In genomic region chr1:246971322-246971721, GRCh38 we compare ENCODE assay signal across 8 cellular contexts. TPM values are rescaled to one million over a fixed set of nuclear protein-coding genes. Genes with fewer than 3 reads are reported as not detected.
A peak's percentile ranks its signal among the peaks of the same experiment; 100 is the strongest.
DNase-seq lines count a peak whose midpoint lies in the region; ATAC-seq, FAIRE-seq and TF ChIP-seq lines count a peak whose summit lies in the region.

No MANE protein-coding gene starts in this region.

- H3K27me3 Mint-ChIP-seq in T-helper 2 cell treated with Interferon-gamma antibody and Interleukin-4, amounts not matched to agents 5 μg/mL and 100 μg/mL, for 36 hours (ENCODE audit: low read depth) = no peaks in the 10 kb centered on the region
- H3K27me3 Mint-ChIP-seq in stimulated activated memory B cell treated with anti-CD40 and anti-IgM and Interleukin-4, amounts not matched to agents 10 μg/mL and 1 μg/mL and 100 μg/mL, for 72 hours = no peaks in the 10 kb centered on the region

- H3K9me3 Mint-ChIP-seq in T-helper 2 cell treated with Interferon-gamma antibody and Interleukin-4, amounts not matched to agents 5 μg/mL and 100 μg/mL, for 36 hours = peaks cover 44% of the 10 kb centered on the region
- peaks cover 25% of the 10 kb centered on the region for H3K9me3 Mint-ChIP-seq in stimulated activated memory B cell treated with anti-CD40 and anti-IgM and Interleukin-4, amounts not matched to agents 10 μg/mL and 1 μg/mL and 100 μg/mL, for 72 hours

- no peaks in the 10 kb centered on the region for H3K4me1 Mint-ChIP-seq in T-helper 2 cell treated with Interferon-gamma antibody and Interleukin-4, amounts not matched to agents 5 μg/mL and 100 μg/mL, for 36 hours (ENCODE audit: low read depth)
- no peaks in the 10 kb centered on the region for H3K4me1 Mint-ChIP-seq in stimulated activated memory B cell treated with anti-CD40 and anti-IgM and Interleukin-4, amounts not matched to agents 10 μg/mL and 1 μg/mL and 100 μg/mL, for 72 hours

- H3K27ac Mint-ChIP-seq in T-helper 2 cell treated with Interferon-gamma antibody and Interleukin-4, amounts not matched to agents 5 μg/mL and 100 μg/mL, for 36 hours = no peak overlapping the region
- H3K27ac Mint-ChIP-seq in stimulated activated memory B cell treated with anti-CD40 and anti-IgM and Interleukin-4, amounts not matched to agents 10 μg/mL and 1 μg/mL and 100 μg/mL, for 72 hours = no peak overlapping the region

- in situ Hi-C loops in ACHN (cut with HindIII; ENCODE audit: low pct_ligation_motif_present, low pct_unique_long_range_greater_than_20kb, low sequenced_read_pairs) = no loop called here

- H3K4me3 Mint-ChIP-seq in T-helper 2 cell treated with Interferon-gamma antibody and Interleukin-4, amounts not matched to agents 5 μg/mL and 100 μg/mL, for 36 hours = no peak overlapping the region
- peak overlapping the region; percentile 8 for H3K4me3 Mint-ChIP-seq in stimulated activated memory B cell treated with anti-CD40 and anti-IgM and Interleukin-4, amounts not matched to agents 10 μg/mL and 1 μg/mL and 100 μg/mL, for 72 hours

- FAIRE-seq in bronchial epithelial cell (lab: Jason Lieb, UNC) = no peak

- ATAC-seq in stimulated activated memory B cell treated with anti-CD40 and anti-IgM and Interleukin-4, amounts not matched to agents 10 μg/mL and 1 μg/mL and 100 μg/mL, for 72 hours = no peak
- ATAC-seq in GM21786 (IDR thresholded peaks at IDR 0.05; ENCODE audit: unreplicated experiment) = no peak

- peaks cover 1% of the 10 kb centered on the region for H3K36me3 Mint-ChIP-seq in T-helper 2 cell treated with Interferon-gamma antibody and Interleukin-4, amounts not matched to agents 5 μg/mL and 100 μg/mL, for 36 hours (ENCODE audit: low read depth)
- peaks cover 10% of the 10 kb centered on the region for H3K36me3 Mint-ChIP-seq in stimulated activated memory B cell treated with anti-CD40 and anti-IgM and Interleukin-4, amounts not matched to agents 10 μg/mL and 1 μg/mL and 100 μg/mL, for 72 hours

- TF ChIP-seq CTCF in bronchial epithelial cell (IDR thresholded peaks at IDR 0.05; ENCODE audit: insufficient read depth, low read length, severe bottlenecking) = peak; percentile 35

- no peaks in the 10 kb centered on the region for H3K27me3 ChIP-seq in bronchial epithelial cell (ENCODE audit: control insufficient read depth, insufficient read depth, low read length)

- no peak overlapping the region for H3K4me3 ChIP-seq in bronchial epithelial cell (ENCODE audit: low read depth, low read length)

- no peaks in the 10 kb centered on the region for H3K36me3 ChIP-seq in bronchial epithelial cell (ENCODE audit: control insufficient read depth, insufficient read depth, low read length)

- DNase-seq in ACHN (peak; percentile 65), HS-27A (ENCODE audit: low read depth) (peak; percentile 14), bronchial epithelial cell (ENCODE audit: low read depth) (no peak), lung microvascular endothelial cell (ENCODE audit: low read depth in 2 of 2) (peak; percentile 69 to 75), AG20443 (ENCODE audit: low spot score) (no peak)
- peak; percentile 7 for DNase-seq in T-helper 2 cell treated with Interferon-gamma antibody and Interleukin-4, amounts not matched to agents 5 μg/mL and 100 μg/mL, for 36 hours (ENCODE audit: low spot score)

RNA-seq across cellular contexts. Expression of gene ZNF695, which starts 36.5 kb away (rescaled TPM):
- 0.53 and 0.90 TPM in 2 replicates for total RNA-seq in bronchial epithelial cell
- 0.99 and 1.7 TPM in 2 replicates for total RNA-seq in lung microvascular endothelial cell

RNA-seq across cellular contexts. Expression of gene AHCTF1, which starts 39.6 kb away (rescaled TPM):
- total RNA-seq in bronchial epithelial cell (28.2 and 28.3 TPM in 2 replicates), lung microvascular endothelial cell (18.3 and 19.8 TPM in 2 replicates)

Comparison
In these comparisons a context has a peak if more than half of its experiments do, and no peak if none do; other contexts are left out.
1. DNase-seq: peak in ACHN (single experiment), HS-27A (single experiment), T-helper 2 cell treated with Interferon-gamma antibody and Interleukin-4, amounts not matched to agents 5 μg/mL and 100 μg/mL, for 36 hours (single experiment) and lung microvascular endothelial cell (2 of 2); none in bronchial epithelial cell (single experiment) and AG20443 (single experiment).